Comparison of ENCODE assay signal across 10 cellular contexts in genomic region chr22:30208631-30209603, GRCh38. TPM values are rescaled to one million over a fixed set of nuclear protein-coding genes. Genes with fewer than 3 reads are reported as not detected.
DNase-seq lines count a peak whose midpoint lies in the region; ATAC-seq and TF ChIP-seq lines count a peak whose summit lies in the region.
"Had no signal": no experiment of that assay in that cellular context is flagged by ENCODE, and none has a peak within 500 bp of the region (broad histone marks: within the 10 kb centered on the region; RNA-seq: fewer than 3 reads in every experiment).

No MANE protein-coding gene starts in this region.

- H3K27ac ChIP-seq in rectal smooth muscle tissue (ENCODE audit: low read depth, low read length), result peak overlapping the region; percentile 70

- H3K36me3 Mint-ChIP-seq in immature natural killer cell, result no peaks in the 10 kb centered on the region
- H3K36me3 Mint-ChIP-seq: natural killer cell had no signal

- H3K4me3 ChIP-seq in foreskin fibroblast (ENCODE audit: low read depth in 1 of 2, low read length in 2 of 2), result no peak overlapping the region
- H3K4me3 ChIP-seq in rectal smooth muscle tissue (ENCODE audit: low read length), result no peak overlapping the region

- peaks cover 5% of the 10 kb centered on the region for H3K4me1 ChIP-seq in rectal smooth muscle tissue (ENCODE audit: control insufficient read depth, insufficient read depth, low read length)

- no peaks in the 10 kb centered on the region for H3K27me3 ChIP-seq in rectal smooth muscle tissue (ENCODE audit: control insufficient read depth, insufficient read depth, low read length)

- no peaks in the 10 kb centered on the region for H3K36me3 ChIP-seq in rectal smooth muscle tissue (ENCODE audit: control insufficient read depth, insufficient read depth, low read length)

- peak overlapping the region in 2 of 6 donors; percentile 37 to 53 for H3K27ac Mint-ChIP-seq in immature natural killer cell

- H3K9ac ChIP-seq in rectal smooth muscle tissue (ENCODE audit: low read length), result no peak overlapping the region

- no peak for TF ChIP-seq CTCF in foreskin fibroblast (IDR thresholded peaks at IDR 0.05; ENCODE audit: low read depth, low read length)

- H3K4me3 Mint-ChIP-seq in immature natural killer cell, result no peak overlapping the region
- H3K4me3 Mint-ChIP-seq: natural killer cell had no signal

- peaks cover 15 to 25% of the 10 kb centered on the region in 2 donors for H3K4me1 Mint-ChIP-seq in immature natural killer cell

- DNase-seq in EH (ENCODE audit: low read depth) (peak; percentile 91), foreskin fibroblast (peak; percentile 96 to 97), HPDE6-E6E7 (ENCODE audit: extremely low spot score) (no peak), immature natural killer cell (no peak), NCI-H2029 treated with DMSO at 0.1 percent for 48 hours (lab: John Stamatoyannopoulos, UW) (no peak)
- DNase-seq: activated CD8-positive, alpha-beta memory T cell treated with anti-CD3 and anti-CD28 coated beads, Interleukin-2, amount 50 U/mL, for 4 hours; natural killer cell had no signal

- ATAC-seq in SK-N-SH treated with all-trans-retinoic acid at 6 μM for 48 hours (peak; percentile 23), HG02870 (IDR thresholded peaks at IDR 0.05; ENCODE audit: unreplicated experiment) (no peak)

- no peaks in the 10 kb centered on the region for H3K9me3 Mint-ChIP-seq in immature natural killer cell
- H3K9me3 Mint-ChIP-seq: natural killer cell had no signal

- H3K27me3 Mint-ChIP-seq in immature natural killer cell (ENCODE audit: low read depth in 3 of 3), result peaks cover 0 to 8% (median 2%) of the 10 kb centered on the region in 3 donors

TF ChIP-seq in SK-N-SH treated with all-trans-retinoic acid at 6 μM for 48 hours, 23 proteins besides CTCF, POLR2A, EP300 and RAD21:
- TF ChIP-seq SNAI2 (CRISPR knock-in tag; IDR thresholded peaks at IDR 0.05) (peak; percentile 94), ZFP3 (CRISPR knock-in tag; IDR thresholded peaks at IDR 0.05) (peak; percentile 90), CSDC2 (CRISPR knock-in tag; IDR thresholded peaks at IDR 0.05) (peak; percentile 96), ZNF70 (CRISPR knock-in tag; IDR thresholded peaks at IDR 0.05) (no peak), ISL1 (CRISPR knock-in tag; IDR thresholded peaks at IDR 0.05) (peak; percentile 72), ZFP30 (CRISPR knock-in tag; IDR thresholded peaks at IDR 0.05) (no peak), TCF4 (CRISPR knock-in tag; IDR thresholded peaks at IDR 0.05; ENCODE audit: borderline replicate concordance) (peak; percentile 53), OSR1 (CRISPR knock-in tag; IDR thresholded peaks at IDR 0.05) (peak; percentile 82; the same call in 1 of the 2 replicates), RARB (CRISPR knock-in tag; IDR thresholded peaks at IDR 0.05) (no peak), ZC3H10 (CRISPR knock-in tag; IDR thresholded peaks at IDR 0.05) (peak; percentile 72), POU6F1 (CRISPR knock-in tag; IDR thresholded peaks at IDR 0.05; ENCODE audit: borderline replicate concordance, low read depth) (0 out of 2 replicates have a peak, but pooled peaks have one; percentile 13), ZNF565 (CRISPR knock-in tag; conservative IDR thresholded peaks at IDR 0.05; ENCODE audit: low read depth) (peak; percentile 58; the same call in 1 of the 2 replicates), GLIS3 (CRISPR knock-in tag; IDR thresholded peaks at IDR 0.05) (no peak), CREB5 (CRISPR knock-in tag; IDR thresholded peaks at IDR 0.05; ENCODE audit: low read depth) (no peak), PATZ1 (CRISPR knock-in tag; IDR thresholded peaks at IDR 0.05; ENCODE audit: borderline replicate concordance) (0 out of 2 replicates have a peak, but pooled peaks have one; percentile 16)

RNA-seq across cellular contexts. Expression of gene LIF, which starts 37.6 kb away (rescaled TPM):
- polyA plus RNA-seq in immature natural killer cell, result 1 to 10 TPM in 1 of 3 donors, under 1 TPM in 1, not detected in 1; 0.29 to 1.0 TPM

RNA-seq across cellular contexts. Expression of gene OSM, which starts 57.7 kb away (rescaled TPM):
- polyA plus RNA-seq in immature natural killer cell, result 10 to 100 TPM in 2 of 3 donors, 1 to 10 TPM in 1; 7.5 to 22.3 (median 16.6) TPM

Comparison
In these comparisons a context has a peak if more than half of its experiments do, and no peak if none do; other contexts are left out.
1. DNase-seq: peak in EH (single experiment) and foreskin fibroblast (2 of 2); none in HPDE6-E6E7 (single experiment), immature natural killer cell (0 of 3) and NCI-H2029 treated with DMSO at 0.1 percent for 48 hours (single experiment).